14 cellular contexts compared by ENCODE assay signal in genomic region chr12:2289525-2289924, GRCh38.
"Had no signal": no experiment of that assay in that cellular context is flagged by ENCODE, and none has a peak within 500 bp of the region (broad histone marks: within the 10 kb centered on the region; RNA-seq: fewer than 3 reads in every experiment).

No MANE protein-coding gene starts in this region.

- ATAC-seq: activated naive CD8-positive, alpha-beta T cell treated with anti-CD3 and anti-CD28 coated beads, Interleukin-2, amount 50 U/mL, for 24 hours; stimulated activated effector memory CD8-positive, alpha-beta T cell treated with anti-CD3 and anti-CD28 coated beads, Interleukin-12 subunit alpha, Interleukin-12 subunit beta, amount 100 ng/mL, for 72 hours had no signal

- DNase-seq: activated CD4-positive, alpha-beta T cell treated with anti-CD3 and anti-CD28 coated beads, Interleukin-2, amount 10 ng/mL, durations not matched to agents 7 days and 5 days; activated CD4-positive, CD25-positive, alpha-beta regulatory T cell; activated CD8-positive, alpha-beta memory T cell treated with anti-CD3 and anti-CD28 coated beads for 24 hours; activated naive CD4-positive, alpha-beta T cell treated with Interleukin-2 at 50 U/mL for 16 hours; activated naive CD8-positive, alpha-beta T cell treated with anti-CD3 and anti-CD28 coated beads, Interleukin-2, amount 50 U/mL, for 24 hours; colonic mucosa; effector CD4-positive, alpha-beta T cell; foreskin melanocyte; heart right ventricle; ovary; small intestine had no signal

- H3K9me3 Mint-ChIP-seq: activated CD4-positive, alpha-beta T cell treated with anti-CD3 and anti-CD28 coated beads, Interleukin-2, amount 10 ng/mL, durations not matched to agents 7 days and 5 days; activated naive CD8-positive, alpha-beta T cell treated with anti-CD3 and anti-CD28 coated beads, Interleukin-2, amount 50 U/mL, for 24 hours; mesothelial cell of epicardium; neural crest cell; stimulated activated effector memory CD8-positive, alpha-beta T cell treated with anti-CD3 and anti-CD28 coated beads, Interleukin-12 subunit alpha, Interleukin-12 subunit beta, amount 100 ng/mL, for 72 hours had no signal

- H3K4me3 Mint-ChIP-seq: activated CD4-positive, alpha-beta T cell treated with anti-CD3 and anti-CD28 coated beads, Interleukin-2, amount 10 ng/mL, durations not matched to agents 7 days and 5 days; activated naive CD8-positive, alpha-beta T cell treated with anti-CD3 and anti-CD28 coated beads, Interleukin-2, amount 50 U/mL, for 24 hours; mesothelial cell of epicardium; neural crest cell; stimulated activated effector memory CD8-positive, alpha-beta T cell treated with anti-CD3 and anti-CD28 coated beads, Interleukin-12 subunit alpha, Interleukin-12 subunit beta, amount 100 ng/mL, for 72 hours had no signal

- H3K27ac Mint-ChIP-seq: activated CD4-positive, alpha-beta T cell treated with anti-CD3 and anti-CD28 coated beads, Interleukin-2, amount 10 ng/mL, durations not matched to agents 7 days and 5 days; activated naive CD8-positive, alpha-beta T cell treated with anti-CD3 and anti-CD28 coated beads, Interleukin-2, amount 50 U/mL, for 24 hours; mesothelial cell of epicardium; stimulated activated effector memory CD8-positive, alpha-beta T cell treated with anti-CD3 and anti-CD28 coated beads, Interleukin-12 subunit alpha, Interleukin-12 subunit beta, amount 100 ng/mL, for 72 hours had no signal

- H3K36me3 Mint-ChIP-seq: mesothelial cell of epicardium; stimulated activated effector memory CD8-positive, alpha-beta T cell treated with anti-CD3 and anti-CD28 coated beads, Interleukin-12 subunit alpha, Interleukin-12 subunit beta, amount 100 ng/mL, for 72 hours had no signal
